1 cellular context compared by ENCODE assay signal in genomic region chr14:104788873-104789663, GRCh38.
TF ChIP-seq lines count a peak whose summit lies in the region.

No MANE protein-coding gene starts in this region.

TF ChIP-seq in H1, 55 proteins besides CTCF, POLR2A, EP300 and RAD21:
- TF ChIP-seq TEAD4 (IDR thresholded peaks at IDR 0.05; ENCODE audit: low read depth, low read length) (no peak), SRF (IDR thresholded peaks at IDR 0.05; ENCODE audit: low read depth, low read length) (no peak), BACH1 (IDR thresholded peaks at IDR 0.05; ENCODE audit: low read length) (no peak), TBP (IDR thresholded peaks at IDR 0.05; ENCODE audit: low read depth, low read length) (no peak), SP4 (IDR thresholded peaks at IDR 0.05; ENCODE audit: low read length) (no peak), SP2 (IDR thresholded peaks at IDR 0.05; ENCODE audit: low read length) (no peak), CHD1 (IDR thresholded peaks at IDR 0.05; ENCODE audit: low read depth, low read length) (no peak), FOSL1 (IDR thresholded peaks at IDR 0.05; ENCODE audit: insufficient read depth, low read depth, low read length) (no peak), HDAC6 (IDR thresholded peaks at IDR 0.05; ENCODE audit: low read depth, low read length) (no peak), MAX (IDR thresholded peaks at IDR 0.05) (no peak), KDM1A (IDR thresholded peaks at IDR 0.05; ENCODE audit: borderline replicate concordance, low read length) (no peak), SUZ12 (IDR thresholded peaks at IDR 0.05; ENCODE audit: low read length) (no peak)
